Comparison of ENCODE assay signal across 19 cellular contexts in the genomic region with DNA sequence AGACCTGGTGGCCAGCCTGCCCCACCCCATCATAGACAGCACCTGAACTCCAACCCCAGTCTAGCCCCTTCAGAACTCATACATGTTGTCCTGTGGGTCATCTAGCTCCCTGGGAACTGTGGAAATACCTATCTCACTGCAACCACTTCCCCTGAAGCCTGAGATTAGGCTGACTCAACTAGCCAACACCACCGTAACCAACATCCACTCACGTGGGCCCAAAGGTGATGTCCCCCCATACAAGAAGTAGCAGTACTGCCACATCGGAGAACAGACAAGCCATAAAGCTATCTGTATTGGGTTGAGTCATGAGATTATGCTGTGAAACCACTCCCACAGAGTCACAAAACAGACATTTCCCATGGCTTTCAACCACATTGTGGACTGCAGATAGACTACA. TPM values are rescaled to one million over a fixed set of nuclear protein-coding genes. Genes with fewer than 3 reads are reported as not detected.
"Had no signal": no experiment of that assay in that cellular context is flagged by ENCODE, and none has a peak within 500 bp of the region (broad histone marks: within the 10 kb centered on the region; RNA-seq: fewer than 3 reads in every experiment).

No MANE protein-coding gene starts in this region.

- H3K9me3 ChIP-seq: colonic mucosa, testis had no signal

- H3K27me3 ChIP-seq: colonic mucosa, hepatocyte, sigmoid colon, testis, tibial nerve, upper lobe of right lung had no signal

- H3K27ac ChIP-seq: colonic mucosa, hepatocyte, sigmoid colon, skin epidermis, testis, tibial nerve, upper lobe of right lung had no signal

- DNase-seq: colonic mucosa; dermis blood vessel endothelial cell; endodermal cell; foreskin melanocyte; head of caudate nucleus; mammary epithelial cell; naive thymus-derived CD4-positive, alpha-beta T cell; nephron progenitor cell; sigmoid colon; stimulated activated CD4-positive, alpha-beta T cell treated with anti-CD3 and anti-CD28 coated beads, Interleukin-12 subunit alpha, Interleukin-12 subunit beta, amount 100 ng/mL, for 4 hours; testis; upper lobe of right lung had no signal

- FAIRE-seq: islet of Langerhans had no signal

- H3K4me1 ChIP-seq: colonic mucosa, sigmoid colon, testis, tibial nerve, upper lobe of right lung had no signal

- H3K4me3 ChIP-seq: colonic mucosa, hepatocyte, sigmoid colon, skin epidermis, testis, tibial nerve, upper lobe of right lung had no signal

- H3K4me1 Mint-ChIP-seq: endodermal cell had no signal

- H3K4me3 Mint-ChIP-seq: endodermal cell; naive thymus-derived CD4-positive, alpha-beta T cell; nephron progenitor cell; stimulated activated naive CD8-positive, alpha-beta T cell treated with anti-CD3 and anti-CD28 coated beads, Interleukin-15, Interleukin-2, amounts not matched to agents 100 ng/mL and 50 ng/mL, for 24 hours had no signal

- H3K36me3 Mint-ChIP-seq: naive thymus-derived CD4-positive, alpha-beta T cell had no signal

- ATAC-seq: left lobe of liver; naive thymus-derived CD4-positive, alpha-beta T cell had no signal

- H3K27ac Mint-ChIP-seq: endodermal cell; naive thymus-derived CD4-positive, alpha-beta T cell; nephron progenitor cell; stimulated activated naive CD8-positive, alpha-beta T cell treated with anti-CD3 and anti-CD28 coated beads, Interleukin-15, Interleukin-2, amounts not matched to agents 100 ng/mL and 50 ng/mL, for 24 hours had no signal

- H3K36me3 ChIP-seq: colonic mucosa had no signal

RNA-seq across cellular contexts. Expression of a gene that starts 46.6 kb away (rescaled TPM):
- total RNA-seq: mononuclear cell; naive thymus-derived CD4-positive, alpha-beta T cell had no signal
